Comparison of ENCODE assay signal across 1 cellular context in the genomic region with DNA sequence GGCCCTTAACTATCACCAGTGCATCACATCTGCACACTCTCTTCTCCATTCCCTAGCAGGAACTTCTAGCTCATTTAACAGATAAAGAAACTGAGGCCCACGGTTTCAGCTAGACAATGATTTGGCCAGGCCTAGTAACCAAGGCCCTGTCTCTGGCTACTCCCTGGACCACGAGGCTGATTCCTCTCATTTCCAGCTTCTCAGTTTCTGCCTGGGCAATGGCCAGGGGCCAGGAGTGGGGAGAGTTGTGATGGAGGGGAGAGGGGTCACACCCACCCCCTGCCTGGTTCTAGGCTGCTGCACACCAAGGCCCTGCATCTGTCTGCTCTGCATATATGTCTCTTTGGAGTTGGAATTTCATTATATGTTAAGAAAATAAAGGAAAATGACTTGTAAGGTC.
TF ChIP-seq lines count a peak whose summit lies in the region.

No MANE protein-coding gene starts in this region.

TF ChIP-seq in IMR-90, 13 proteins besides CTCF, POLR2A, EP300 and RAD21:
- TF ChIP-seq RCOR1 (IDR thresholded peaks at IDR 0.05; ENCODE audit: insufficient replicate concordance, low read length) = no peak
- TF ChIP-seq, protein P1, sequence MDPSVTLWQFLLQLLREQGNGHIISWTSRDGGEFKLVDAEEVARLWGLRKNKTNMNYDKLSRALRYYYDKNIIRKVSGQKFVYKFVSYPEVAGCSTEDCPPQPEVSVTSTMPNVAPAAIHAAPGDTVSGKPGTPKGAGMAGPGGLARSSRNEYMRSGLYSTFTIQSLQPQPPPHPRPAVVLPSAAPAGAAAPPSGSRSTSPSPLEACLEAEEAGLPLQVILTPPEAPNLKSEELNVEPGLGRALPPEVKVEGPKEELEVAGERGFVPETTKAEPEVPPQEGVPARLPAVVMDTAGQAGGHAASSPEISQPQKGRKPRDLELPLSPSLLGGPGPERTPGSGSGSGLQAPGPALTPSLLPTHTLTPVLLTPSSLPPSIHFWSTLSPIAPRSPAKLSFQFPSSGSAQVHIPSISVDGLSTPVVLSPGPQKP (IDR thresholded peaks at IDR 0.05; ENCODE audit: borderline replicate concordance, low read depth, low read length) = no peak
- no peak for TF ChIP-seq CEBPB (IDR thresholded peaks at IDR 0.05; ENCODE audit: low read depth, low read length)
- TF ChIP-seq BHLHE40 (IDR thresholded peaks at IDR 0.05; ENCODE audit: low read depth, low read length) = no peak
- no peak for TF ChIP-seq MAFK (IDR thresholded peaks at IDR 0.05; ENCODE audit: low read depth, low read length)
- TF ChIP-seq, protein P2, sequence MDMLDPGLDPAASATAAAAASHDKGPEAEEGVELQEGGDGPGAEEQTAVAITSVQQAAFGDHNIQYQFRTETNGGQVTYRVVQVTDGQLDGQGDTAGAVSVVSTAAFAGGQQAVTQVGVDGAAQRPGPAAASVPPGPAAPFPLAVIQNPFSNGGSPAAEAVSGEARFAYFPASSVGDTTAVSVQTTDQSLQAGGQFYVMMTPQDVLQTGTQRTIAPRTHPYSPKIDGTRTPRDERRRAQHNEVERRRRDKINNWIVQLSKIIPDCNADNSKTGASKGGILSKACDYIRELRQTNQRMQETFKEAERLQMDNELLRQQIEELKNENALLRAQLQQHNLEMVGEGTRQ (IDR thresholded peaks at IDR 0.05; ENCODE audit: low read depth, low read length) = no peak
- TF ChIP-seq NFE2L2 (IDR thresholded peaks at IDR 0.05; ENCODE audit: low read depth, low read length) = no peak
- TF ChIP-seq MAZ (IDR thresholded peaks at IDR 0.05; ENCODE audit: borderline replicate concordance, low read depth, low read length) = no peak
- TF ChIP-seq SMC3 (IDR thresholded peaks at IDR 0.05; ENCODE audit: low read depth, low read length) = no peak
- no peak for TF ChIP-seq FOS (IDR thresholded peaks at IDR 0.05; ENCODE audit: low read depth, low read length)
- TF ChIP-seq CHD1 (IDR thresholded peaks at IDR 0.05; ENCODE audit: low read depth, low read length) = no peak
